In the genomic region with DNA sequence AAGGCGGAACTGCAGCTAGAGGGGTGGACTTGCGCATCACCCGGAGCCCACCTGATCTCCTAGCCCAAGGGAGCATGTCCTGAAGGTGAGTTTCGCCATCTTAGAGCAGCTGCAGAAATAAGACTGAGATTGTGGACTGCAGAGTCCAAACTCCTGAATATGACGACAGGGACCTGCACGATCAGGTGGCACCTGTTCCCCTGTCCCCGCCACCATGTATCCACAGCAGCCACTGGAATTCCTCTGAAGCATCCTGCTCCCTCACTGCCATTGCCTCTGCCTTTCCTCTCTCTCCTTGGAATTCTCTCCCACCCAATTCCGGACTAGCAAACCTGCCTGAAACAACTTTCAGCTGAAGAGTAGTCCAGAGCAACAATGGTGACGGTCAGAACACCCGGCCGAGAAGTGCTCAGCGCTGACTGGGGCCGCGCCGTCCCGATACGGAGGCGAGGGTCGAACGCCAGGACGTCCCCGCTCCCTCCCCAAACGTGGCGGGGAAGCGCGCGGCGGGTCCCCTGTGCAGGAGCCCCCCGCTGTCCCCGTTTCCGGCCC, we compare ENCODE assay signal across 1 cellular context.
A peak's percentile ranks its signal among the peaks of the same experiment; 100 is the strongest.
TF ChIP-seq lines count a peak whose summit lies in the region.

No MANE protein-coding gene starts in this region.

TF ChIP-seq in HepG2, 621 proteins besides CTCF, POLR2A, EP300 and RAD21 (continued from another document):
- TF ChIP-seq, protein P1, sequence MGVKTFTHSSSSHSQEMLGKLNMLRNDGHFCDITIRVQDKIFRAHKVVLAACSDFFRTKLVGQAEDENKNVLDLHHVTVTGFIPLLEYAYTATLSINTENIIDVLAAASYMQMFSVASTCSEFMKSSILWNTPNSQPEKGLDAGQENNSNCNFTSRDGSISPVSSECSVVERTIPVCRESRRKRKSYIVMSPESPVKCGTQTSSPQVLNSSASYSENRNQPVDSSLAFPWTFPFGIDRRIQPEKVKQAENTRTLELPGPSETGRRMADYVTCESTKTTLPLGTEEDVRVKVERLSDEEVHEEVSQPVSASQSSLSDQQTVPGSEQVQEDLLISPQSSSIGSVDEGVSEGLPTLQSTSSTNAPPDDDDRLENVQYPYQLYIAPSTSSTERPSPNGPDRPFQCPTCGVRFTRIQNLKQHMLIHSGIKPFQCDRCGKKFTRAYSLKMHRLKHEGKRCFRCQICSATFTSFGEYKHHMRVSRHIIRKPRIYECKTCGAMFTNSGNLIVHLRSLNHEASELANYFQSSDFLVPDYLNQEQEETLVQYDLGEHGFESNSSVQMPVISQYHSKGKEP (CRISPR knock-in tag; IDR thresholded peaks at IDR 0.05): 0 out of 2 replicates have a peak, but pooled peaks have one; percentile 14
- TF ChIP-seq PITX1 (CRISPR knock-in tag; IDR thresholded peaks at IDR 0.05): no peak
